ENCODE assay signal across 8 cellular contexts in the genomic region with DNA sequence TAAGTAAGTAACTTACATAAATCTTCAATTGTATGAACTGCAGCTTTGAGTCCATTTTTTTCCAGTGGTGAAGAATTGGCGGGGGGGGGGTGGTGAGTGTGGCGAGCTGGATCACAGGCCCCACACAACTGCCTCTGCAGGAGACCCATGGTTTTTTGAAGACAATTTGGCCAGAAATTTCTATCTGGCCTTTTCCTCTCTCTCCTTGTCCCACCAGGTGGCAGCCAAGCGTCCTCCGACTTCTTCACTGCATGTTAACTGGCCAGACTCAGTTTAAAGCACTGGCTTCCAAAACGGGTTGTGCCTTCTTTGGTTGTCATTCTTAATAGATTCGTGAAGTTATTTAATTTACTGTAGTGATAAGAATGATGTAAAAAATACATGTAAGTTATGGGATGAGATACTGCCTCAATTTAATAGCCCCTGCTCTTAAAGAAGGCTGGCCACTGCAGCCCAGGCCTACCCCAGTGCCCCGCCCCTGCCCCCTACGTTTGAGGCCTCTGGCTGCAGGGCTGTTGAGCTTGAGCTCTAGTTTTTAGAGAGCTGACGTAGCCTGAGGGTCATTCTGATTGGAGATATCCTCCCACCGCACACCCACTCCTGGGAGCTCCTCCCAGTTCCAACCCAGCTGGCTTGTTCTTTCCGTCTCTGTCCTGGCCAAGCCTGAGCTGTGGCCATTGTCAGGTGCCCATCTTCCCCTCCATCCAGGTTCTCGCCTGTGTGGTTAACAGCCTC. TPM values are rescaled to one million over a fixed set of nuclear protein-coding genes. Genes with fewer than 3 reads are reported as not detected.
DNase-seq lines count a peak whose midpoint lies in the region; ATAC-seq, FAIRE-seq and TF ChIP-seq lines count a peak whose summit lies in the region.

No MANE protein-coding gene starts in this region.

- peaks cover 74% of the 10 kb centered on the region for H3K36me3 Mint-ChIP-seq in GM23338 (ENCODE audit: low read depth)

- H3K27me3 ChIP-seq in GM23338 (ENCODE audit: insufficient read depth) (no peaks in the 10 kb centered on the region), left ventricle myocardium inferior (ENCODE audit: low read depth) (no peaks in the 10 kb centered on the region), transverse colon (no peaks in the 10 kb centered on the region)

- no peak overlapping the region for H3K4me3 Mint-ChIP-seq in GM23338

- peak; percentile 71 for TF ChIP-seq CTCF in AG10803 (conservative IDR thresholded peaks at IDR 0.05; ENCODE audit: low read length)
- peak; percentile 59 to 73 for TF ChIP-seq CTCF in GM23338 (conservative IDR thresholded peaks at IDR 0.05; ENCODE audit: low read depth in 2 of 2)
- TF ChIP-seq CTCF in left ventricle myocardium inferior (IDR thresholded peaks at IDR 0.05; ENCODE audit: borderline replicate concordance) = peak; percentile 56
- TF ChIP-seq CTCF in transverse colon (IDR thresholded peaks at IDR 0.05) = peak in 4 of 5 experiments; percentile 21 to 31 (median 30)

- no peaks in the 10 kb centered on the region for H3K9me2 ChIP-seq in GM23338 (ENCODE audit: insufficient read depth)

- peak; percentile 15 for FAIRE-seq in TTC549 (lab: Jason Lieb, UNC)

- no peak overlapping the region for H3K4me3 ChIP-seq in AG10803 (ENCODE audit: low read length)
- no peak overlapping the region for H3K4me3 ChIP-seq in GM23338
- H3K4me3 ChIP-seq in left ventricle myocardium inferior = no peak overlapping the region
- H3K4me3 ChIP-seq in transverse colon = no peak overlapping the region

- in situ Hi-C loops in transverse colon (cut with MboI; ENCODE audit: low pct_ligation_motif_present in 1 of 4, low pct_unique_long_range_greater_than_20kb in 1 of 4, low sequenced_read_pairs in 3 of 4) = loop anchor here in 2 of 4 donors (10.0 to 25.0 kb wide), 3 partner anchors 284 to 713 kb away; a partner anchor contains a TSS

- no peaks in the 10 kb centered on the region for H3F3A ChIP-seq in GM23338 (replicated peaks; ENCODE audit: low read depth)

- no peak for TF ChIP-seq POLR2A in transverse colon (IDR thresholded peaks at IDR 0.05)

- peaks cover 7% of the 10 kb centered on the region for H3K36me3 ChIP-seq in GM23338 (ENCODE audit: insufficient read depth)
- peaks cover 86% of the 10 kb centered on the region for H3K36me3 ChIP-seq in left ventricle myocardium inferior
- H3K36me3 ChIP-seq in transverse colon = peaks cover 0 to 61% (median 23%) of the 10 kb centered on the region in 4 donors

- DNase-seq in AG10803 (ENCODE audit: low read depth) (peak; percentile 37), GM23338 (ENCODE audit: low spot score) (peak; percentile 81), left ventricle myocardium inferior (no peak), transverse colon (no peak), GM19238 (ENCODE audit: insufficient read length, low spot score) (no peak)

- no peaks in the 10 kb centered on the region; the same call in 1 of the 2 replicates for H4K20me1 ChIP-seq in GM23338 (replicated peaks; ENCODE audit: insufficient read depth)

- ATAC-seq in GM23338 = peak; percentile 79
- no peak for ATAC-seq in GM18520 (IDR thresholded peaks at IDR 0.05; ENCODE audit: unreplicated experiment)
- ATAC-seq in HG02623 (IDR thresholded peaks at IDR 0.05; ENCODE audit: unreplicated experiment) = no peak

- no peak for TF ChIP-seq EP300 in transverse colon (IDR thresholded peaks at IDR 0.05; ENCODE audit: low read depth)

- no peaks in the 10 kb centered on the region for H3K9me3 Mint-ChIP-seq in GM23338

- no peak overlapping the region for H2AFZ ChIP-seq in GM23338

- 38 to 66% methylated on average over 3 to 12 of the region's 12 CpGs for WGBS in transverse colon (ENCODE audit: low coverage in 1 of 2), 2 donors

- H3K27ac ChIP-seq in GM23338 (ENCODE audit: low read depth) = no peak overlapping the region
- no peak overlapping the region for H3K27ac ChIP-seq in left ventricle myocardium inferior (replicated peaks)
- H3K27ac ChIP-seq in transverse colon = no peak overlapping the region

- H3K9me3 ChIP-seq in left ventricle myocardium inferior (replicated peaks) (no peaks in the 10 kb centered on the region), transverse colon (no peaks in the 10 kb centered on the region)

- intact Hi-C loops in left ventricle myocardium inferior (cut with micrococcal nuclease) (loop anchor here (5.0 kb wide), 1 partner anchor 109 kb away; no protein-coding TSS in a partner anchor), transverse colon (cut with DNase I; ENCODE audit: low total_unique reads) (no loop called here)

- H3K4me1 Mint-ChIP-seq in GM23338 = 0 out of 3 replicates have a peak, but pooled peaks cover 2% of the 10 kb centered on the region

- H3K79me2 ChIP-seq in GM23338 (replicated peaks; ENCODE audit: insufficient read depth) = no peaks in the 10 kb centered on the region

- H3K27me3 Mint-ChIP-seq in GM23338 (ENCODE audit: insufficient read depth, low read depth, poor library complexity) = peaks cover 7% of the 10 kb centered on the region

- H3K4me2 ChIP-seq in GM23338 = no peak overlapping the region

- H3K27ac Mint-ChIP-seq in GM23338 = no peak overlapping the region

- H3K4me1 ChIP-seq in GM23338 (ENCODE audit: insufficient read depth) = no peaks in the 10 kb centered on the region
- peaks cover 19% of the 10 kb centered on the region for H3K4me1 ChIP-seq in left ventricle myocardium inferior
- H3K4me1 ChIP-seq in transverse colon = no peaks in the 10 kb centered on the region

TF ChIP-seq in GM23338, 12 proteins besides CTCF, POLR2A, EP300 and RAD21 (continues in another document):
- TF ChIP-seq CREB1 (CRISPR knock-in tag; IDR thresholded peaks at IDR 0.05; ENCODE audit: low read depth) (no peak), JUNB (IDR thresholded peaks at IDR 0.05; ENCODE audit: unreplicated experiment) (no peak), STAT1 (IDR thresholded peaks at IDR 0.05; ENCODE audit: unreplicated experiment) (no peak), EZH2 (IDR thresholded peaks at IDR 0.05; ENCODE audit: low read depth, unreplicated experiment) (no peak), EZH2phosphoT487 (IDR thresholded peaks at IDR 0.05; ENCODE audit: unreplicated experiment) (no peak), ZNF114 (CRISPR knock-in tag; IDR thresholded peaks at IDR 0.05) (no peak), POLR2AphosphoS5 (IDR thresholded peaks at IDR 0.05; ENCODE audit: low read depth) (no peak), NANOG (IDR thresholded peaks at IDR 0.05; ENCODE audit: borderline replicate concordance) (no peak)
- TF ChIP-seq, protein P1, sequence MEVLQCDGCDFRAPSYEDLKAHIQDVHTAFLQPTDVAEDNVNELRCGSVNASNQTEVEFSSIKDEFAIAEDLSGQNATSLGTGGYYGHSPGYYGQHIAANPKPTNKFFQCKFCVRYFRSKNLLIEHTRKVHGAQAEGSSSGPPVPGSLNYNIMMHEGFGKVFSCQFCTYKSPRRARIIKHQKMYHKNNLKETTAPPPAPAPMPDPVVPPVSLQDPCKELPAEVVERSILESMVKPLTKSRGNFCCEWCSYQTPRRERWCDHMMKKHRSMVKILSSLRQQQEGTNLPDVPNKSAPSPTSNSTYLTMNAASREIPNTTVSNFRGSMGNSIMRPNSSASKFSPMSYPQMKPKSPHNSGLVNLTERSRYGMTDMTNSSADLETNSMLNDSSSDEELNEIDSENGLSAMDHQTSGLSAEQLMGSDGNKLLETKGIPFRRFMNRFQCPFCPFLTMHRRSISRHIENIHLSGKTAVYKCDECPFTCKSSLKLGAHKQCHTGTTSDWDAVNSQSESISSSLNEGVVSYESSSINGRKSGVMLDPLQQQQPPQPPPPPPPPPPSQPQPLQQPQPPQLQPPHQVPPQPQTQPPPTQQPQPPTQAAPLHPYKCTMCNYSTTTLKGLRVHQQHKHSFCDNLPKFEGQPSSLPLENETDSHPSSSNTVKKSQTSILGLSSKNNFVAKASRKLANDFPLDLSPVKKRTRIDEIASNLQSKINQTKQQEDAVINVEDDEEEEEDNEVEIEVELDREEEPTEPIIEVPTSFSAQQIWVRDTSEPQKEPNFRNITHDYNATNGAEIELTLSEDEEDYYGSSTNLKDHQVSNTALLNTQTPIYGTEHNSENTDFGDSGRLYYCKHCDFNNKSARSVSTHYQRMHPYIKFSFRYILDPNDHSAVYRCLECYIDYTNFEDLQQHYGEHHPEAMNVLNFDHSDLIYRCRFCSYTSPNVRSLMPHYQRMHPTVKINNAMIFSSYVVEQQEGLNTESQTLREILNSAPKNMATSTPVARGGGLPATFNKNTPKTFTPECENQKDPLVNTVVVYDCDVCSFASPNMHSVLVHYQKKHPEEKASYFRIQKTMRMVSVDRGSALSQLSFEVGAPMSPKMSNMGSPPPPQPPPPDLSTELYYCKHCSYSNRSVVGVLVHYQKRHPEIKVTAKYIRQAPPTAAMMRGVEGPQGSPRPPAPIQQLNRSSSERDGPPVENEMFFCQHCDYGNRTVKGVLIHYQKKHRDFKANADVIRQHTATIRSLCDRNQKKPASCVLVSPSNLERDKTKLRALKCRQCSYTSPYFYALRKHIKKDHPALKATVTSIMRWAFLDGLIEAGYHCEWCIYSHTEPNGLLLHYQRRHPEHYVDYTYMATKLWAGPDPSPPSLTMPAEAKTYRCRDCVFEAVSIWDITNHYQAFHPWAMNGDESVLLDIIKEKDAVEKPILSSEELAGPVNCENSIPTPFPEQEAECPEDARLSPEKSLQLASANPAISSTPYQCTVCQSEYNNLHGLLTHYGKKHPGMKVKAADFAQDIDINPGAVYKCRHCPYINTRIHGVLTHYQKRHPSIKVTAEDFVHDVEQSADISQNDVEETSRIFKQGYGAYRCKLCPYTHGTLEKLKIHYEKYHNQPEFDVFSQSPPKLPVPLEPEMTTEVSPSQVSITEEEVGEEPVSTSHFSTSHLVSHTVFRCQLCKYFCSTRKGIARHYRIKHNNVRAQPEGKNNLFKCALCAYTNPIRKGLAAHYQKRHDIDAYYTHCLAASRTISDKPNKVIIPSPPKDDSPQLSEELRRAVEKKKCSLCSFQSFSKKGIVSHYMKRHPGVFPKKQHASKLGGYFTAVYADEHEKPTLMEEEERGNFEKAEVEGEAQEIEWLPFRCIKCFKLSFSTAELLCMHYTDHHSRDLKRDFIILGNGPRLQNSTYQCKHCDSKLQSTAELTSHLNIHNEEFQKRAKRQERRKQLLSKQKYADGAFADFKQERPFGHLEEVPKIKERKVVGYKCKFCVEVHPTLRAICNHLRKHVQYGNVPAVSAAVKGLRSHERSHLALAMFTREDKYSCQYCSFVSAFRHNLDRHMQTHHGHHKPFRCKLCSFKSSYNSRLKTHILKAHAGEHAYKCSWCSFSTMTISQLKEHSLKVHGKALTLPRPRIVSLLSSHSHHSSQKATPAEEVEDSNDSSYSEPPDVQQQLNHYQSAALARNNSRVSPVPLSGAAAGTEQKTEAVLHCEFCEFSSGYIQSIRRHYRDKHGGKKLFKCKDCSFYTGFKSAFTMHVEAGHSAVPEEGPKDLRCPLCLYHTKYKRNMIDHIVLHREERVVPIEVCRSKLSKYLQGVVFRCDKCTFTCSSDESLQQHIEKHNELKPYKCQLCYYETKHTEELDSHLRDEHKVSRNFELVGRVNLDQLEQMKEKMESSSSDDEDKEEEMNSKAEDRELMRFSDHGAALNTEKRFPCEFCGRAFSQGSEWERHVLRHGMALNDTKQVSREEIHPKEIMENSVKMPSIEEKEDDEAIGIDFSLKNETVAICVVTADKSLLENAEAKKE (CRISPR knock-in tag; IDR thresholded peaks at IDR 0.05) = no peak

RNA-seq across cellular contexts. Expression of a gene that starts 36.4 kb away (rescaled TPM):
- total RNA-seq in GM23338 (2014; rRNA removed; shearing (Covaris generic)) = 34.9 and 45.9 TPM in 2 replicates
- 19.6 and 23.4 TPM in 2 replicates for polyA plus RNA-seq in GM23338 (2016; fragmentation: Nextera tagmentation; extraction: Ambion mirVana)
- total RNA-seq in left ventricle myocardium inferior (214 TPM), transverse colon (100 to 1,000 TPM; 137 to 193 (median 171) TPM)

Comparison
In these comparisons a context has a peak if more than half of its experiments do, and no peak if none do; other contexts are left out.
1. DNase-seq: peak in AG10803 (single experiment) and GM23338 (single experiment); none in left ventricle myocardium inferior (single experiment), transverse colon (single experiment) and GM19238 (single experiment).
2. Peak in every context shown above with its lines, with median percentiles within 50 percentile points of each other: CTCF ChIP-seq.